9 cellular contexts compared by ENCODE assay signal in the genomic region with DNA sequence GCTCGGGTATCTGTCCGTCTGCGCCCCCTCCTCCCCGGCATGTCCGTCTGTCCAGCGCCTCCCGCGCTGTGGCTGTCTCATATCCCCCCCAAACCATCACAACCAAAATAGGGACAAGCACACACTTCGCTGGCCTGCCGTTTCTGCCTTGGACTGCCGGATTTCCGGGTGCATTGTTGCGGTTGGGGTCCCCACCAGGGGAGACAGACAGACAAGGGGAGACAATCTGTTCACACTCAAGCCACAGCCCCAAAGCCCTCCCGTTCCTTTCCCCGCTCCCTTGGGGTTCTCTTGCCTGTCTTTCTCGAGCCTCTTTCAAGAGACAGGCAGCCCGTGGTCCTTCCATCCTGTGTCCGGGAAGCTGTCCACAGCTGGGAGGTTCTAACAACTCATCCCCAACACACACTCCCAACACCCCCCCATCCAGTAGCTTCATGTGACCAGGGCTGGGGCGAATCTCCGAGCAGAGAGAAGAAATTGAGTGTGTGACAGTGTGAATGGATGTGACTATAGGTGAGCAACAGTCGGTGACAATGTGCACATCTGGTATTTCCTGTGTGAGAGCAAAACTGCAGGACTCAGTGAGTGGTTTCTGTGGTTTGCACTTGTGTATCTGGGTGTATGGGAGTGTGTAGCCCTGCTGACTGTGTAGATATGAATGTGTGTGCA. TPM values are rescaled to one million over a fixed set of nuclear protein-coding genes. Genes with fewer than 3 reads are reported as not detected.
DNase-seq lines count a peak whose midpoint lies in the region; ATAC-seq, FAIRE-seq and TF ChIP-seq lines count a peak whose summit lies in the region.
"Had no signal": no experiment of that assay in that cellular context is flagged by ENCODE, and none has a peak within 500 bp of the region (broad histone marks: within the 10 kb centered on the region; RNA-seq: fewer than 3 reads in every experiment).

No MANE protein-coding gene starts in this region.

- no peak for TF ChIP-seq CTCF in OCI-LY3 (IDR thresholded peaks at IDR 0.05; ENCODE audit: low read depth, low read length)
- TF ChIP-seq CTCF in astrocyte (IDR thresholded peaks at IDR 0.05; ENCODE audit: insufficient read depth, low read depth, low read length) = no peak
- no peak for TF ChIP-seq CTCF in smooth muscle cell (IDR thresholded peaks at IDR 0.05; ENCODE audit: borderline replicate concordance, insufficient read depth, poor library complexity, severe bottlenecking)

- no peak overlapping the region for H3K27ac ChIP-seq in OCI-LY3 (ENCODE audit: low read length)
- peak overlapping the region; percentile 98 for H3K27ac ChIP-seq in astrocyte (ENCODE audit: low read depth, low read length)
- H3K27ac ChIP-seq in iPS-18a (ENCODE audit: low read length) = no peak overlapping the region
- peak overlapping the region; percentile 99 for H3K27ac ChIP-seq in smooth muscle cell (ENCODE audit: low read depth)

- H3K9me3 Mint-ChIP-seq in astrocyte (ENCODE audit: unreplicated experiment) = no peaks in the 10 kb centered on the region

- FAIRE-seq in astrocyte (lab: Jason Lieb, UNC) = no peak
- FAIRE-seq: islet of Langerhans had no signal

- peak overlapping the region; percentile 45 for H3K9ac ChIP-seq in OCI-LY3 (ENCODE audit: low read length)
- peak overlapping the region; percentile 100 for H3K9ac ChIP-seq in astrocyte (ENCODE audit: low read length)
- peak overlapping the region; percentile 82 for H3K9ac ChIP-seq in iPS-18a (ENCODE audit: low read length)
- peak overlapping the region; percentile 100 for H3K9ac ChIP-seq in smooth muscle cell (ENCODE audit: low read depth)

- peak overlapping the region; percentile 99 for H3K27ac Mint-ChIP-seq in astrocyte (ENCODE audit: unreplicated experiment)

- peaks cover 16% of the 10 kb centered on the region for H3K27me3 ChIP-seq in OCI-LY3 (ENCODE audit: low read depth, low read length)
- no peaks in the 10 kb centered on the region for H3K27me3 ChIP-seq in astrocyte (ENCODE audit: insufficient read depth, low read length)
- peaks cover 26% of the 10 kb centered on the region for H3K27me3 ChIP-seq in iPS-18a (ENCODE audit: control insufficient read depth, insufficient read depth, low read length)
- H3K27me3 ChIP-seq in smooth muscle cell (ENCODE audit: low read depth) = no peaks in the 10 kb centered on the region

- peaks cover 3% of the 10 kb centered on the region for H3F3A ChIP-seq in smooth muscle cell (ENCODE audit: low read depth)

- peaks cover 10% of the 10 kb centered on the region for H3K4me1 Mint-ChIP-seq in astrocyte (ENCODE audit: low read depth, unreplicated experiment)

- H4K20me1 ChIP-seq in OCI-LY3 (ENCODE audit: insufficient read depth, low read length) (no peaks in the 10 kb centered on the region), astrocyte (ENCODE audit: insufficient read depth, low read length) (no peaks in the 10 kb centered on the region), smooth muscle cell (ENCODE audit: low read depth) (no peaks in the 10 kb centered on the region)

- H3K9me3 ChIP-seq in OCI-LY3 (ENCODE audit: insufficient read depth, low read length) (no peaks in the 10 kb centered on the region), astrocyte (ENCODE audit: insufficient read depth, low read depth, low read length) (no peaks in the 10 kb centered on the region), iPS-18a (ENCODE audit: control insufficient read depth, low read depth, low read length) (no peaks in the 10 kb centered on the region), smooth muscle cell (replicated peaks; ENCODE audit: low read depth) (no peaks in the 10 kb centered on the region)

- whole genome bisulfite sequencing in smooth muscle cell (ENCODE audit: low lambda C conversion rate) = 34% methylated on average over 17 of the region's 21 CpGs

- DNase-seq in activated gamma-delta T cell treated with Interleukin-2 at 50 U/mL for 16 hours (peak; percentile 59), activated gamma-delta T cell (lab: John Stamatoyannopoulos, UW) (no peak), astrocyte (ENCODE audit: low read depth) (peak; percentile 92), smooth muscle cell (lab: John Stamatoyannopoulos, UW; ENCODE audit: unreplicated experiment) (no peak)

- no peaks in the 10 kb centered on the region for H3K27me3 Mint-ChIP-seq in astrocyte (ENCODE audit: low read depth, unreplicated experiment)

- H3K36me3 ChIP-seq in OCI-LY3 (replicated peaks; ENCODE audit: low read depth, low read length) (no peaks in the 10 kb centered on the region), astrocyte (ENCODE audit: insufficient read depth, low read length) (no peaks in the 10 kb centered on the region), iPS-18a (ENCODE audit: control insufficient read depth, low read depth, low read length) (no peaks in the 10 kb centered on the region), smooth muscle cell (ENCODE audit: low read depth) (no peaks in the 10 kb centered on the region)

- no peaks in the 10 kb centered on the region for H3K36me3 Mint-ChIP-seq in astrocyte (ENCODE audit: low read depth, unreplicated experiment)

- H3K4me3 ChIP-seq in OCI-LY3 (ENCODE audit: low read length) (peak overlapping the region; percentile 79), astrocyte (ENCODE audit: insufficient read depth, low read depth, low read length) (peak overlapping the region; percentile 69), iPS-18a (ENCODE audit: low read length) (peak overlapping the region; percentile 68), smooth muscle cell (peak overlapping the region; percentile 57)

- H2AFZ ChIP-seq in OCI-LY3 (ENCODE audit: low read depth, low read length) = peak overlapping the region; percentile 66
- H2AFZ ChIP-seq in astrocyte (ENCODE audit: low read depth, low read length) = peak overlapping the region; percentile 53
- H2AFZ ChIP-seq in smooth muscle cell (ENCODE audit: low read depth) = no peak overlapping the region

- H3K4me1 ChIP-seq in OCI-LY3 (ENCODE audit: low read length) (peaks cover 38% of the 10 kb centered on the region), astrocyte (ENCODE audit: insufficient read depth, low read length) (peaks cover 41% of the 10 kb centered on the region), iPS-18a (ENCODE audit: control insufficient read depth, low read depth, low read length) (peaks cover 11% of the 10 kb centered on the region), smooth muscle cell (ENCODE audit: low read depth) (peaks cover 5% of the 10 kb centered on the region)

- no peak for ATAC-seq in GM21367 (IDR thresholded peaks at IDR 0.05; ENCODE audit: unreplicated experiment)
- no peak for ATAC-seq in HG03571 (IDR thresholded peaks at IDR 0.05; ENCODE audit: unreplicated experiment)

- H3K79me2 ChIP-seq in OCI-LY3 (ENCODE audit: low read length) = no peaks in the 10 kb centered on the region
- H3K79me2 ChIP-seq in astrocyte (ENCODE audit: insufficient read depth, low read length) = no peaks in the 10 kb centered on the region
- no peaks in the 10 kb centered on the region for H3K79me2 ChIP-seq in smooth muscle cell (ENCODE audit: low read depth)

- H3K4me2 ChIP-seq in OCI-LY3 (ENCODE audit: low read length) (peak overlapping the region; percentile 84), astrocyte (ENCODE audit: low read length) (peak overlapping the region; percentile 97), smooth muscle cell (peak overlapping the region; percentile 89)

- peak overlapping the region; percentile 81 for H3K4me3 Mint-ChIP-seq in astrocyte (ENCODE audit: unreplicated experiment)

RNA-seq across cellular contexts. Expression of a gene that starts 16.5 kb away (rescaled TPM):
- total RNA-seq in astrocyte = 8.2 and 13.3 TPM in 2 replicates
- 171 and 186 TPM in 2 replicates for total RNA-seq in smooth muscle cell
- polyA plus RNA-seq in smooth muscle cell = 178 and 299 TPM in 2 replicates

RNA-seq across cellular contexts. Expression of a gene that starts 27.6 kb away (rescaled TPM):
- total RNA-seq in astrocyte (67.5 and 70.4 TPM in 2 replicates), smooth muscle cell (60.8 and 72.6 TPM in 2 replicates)
- 81.5 and 90.4 TPM in 2 replicates for polyA plus RNA-seq in smooth muscle cell

RNA-seq across cellular contexts. Expression of a gene that starts 44.9 kb away (rescaled TPM):
- total RNA-seq in astrocyte = 10.9 and 12.8 TPM in 2 replicates
- 1.4 and 1.6 TPM in 2 replicates for total RNA-seq in smooth muscle cell
- polyA plus RNA-seq in smooth muscle cell = 2.7 and 3.9 TPM in 2 replicates

RNA-seq across cellular contexts. Expression of a gene that starts 45.5 kb away (rescaled TPM):
- total RNA-seq in astrocyte (29.1 and 35.3 TPM in 2 replicates), smooth muscle cell (6.3 and 20.5 TPM in 2 replicates)
- 24.4 and 28.0 TPM in 2 replicates for polyA plus RNA-seq in smooth muscle cell

RNA-seq across cellular contexts. Expression of a gene that starts 46.4 kb away (rescaled TPM):
- 56.6 and 56.7 TPM in 2 replicates for total RNA-seq in astrocyte
- total RNA-seq in smooth muscle cell = 26.3 and 66.4 TPM in 2 replicates
- 28.1 and 77.1 TPM in 2 replicates for polyA plus RNA-seq in smooth muscle cell

Comparison
In these comparisons a context has a peak if more than half of its experiments do, and no peak if none do; other contexts are left out.
1. DNase-seq: peak in activated gamma-delta T cell treated with Interleukin-2 at 50 U/mL for 16 hours (single experiment) and astrocyte (single experiment); none in activated gamma-delta T cell (single experiment) and smooth muscle cell (single experiment).
2. H3K27ac ChIP-seq: peak in astrocyte (single experiment) and smooth muscle cell (single experiment); none in OCI-LY3 (single experiment) and iPS-18a (single experiment).
3. H3K9ac ChIP-seq: peak in every context shown above with its lines; median percentile 100 in astrocyte; 100 in smooth muscle cell; 82 in iPS-18a; 45 in OCI-LY3.
4. RNA of a gene that starts 16.5 kb away (total RNA-seq): 171 to 186 TPM in smooth muscle cell; 8.2 to 13.3 TPM in astrocyte; every median in the first group is over 10 times any median in the second.
5. Peak in every context shown above with its lines, with median percentiles within 50 percentile points of each other: H3K4me2 ChIP-seq and H3K4me3 ChIP-seq.